In the genomic region with DNA sequence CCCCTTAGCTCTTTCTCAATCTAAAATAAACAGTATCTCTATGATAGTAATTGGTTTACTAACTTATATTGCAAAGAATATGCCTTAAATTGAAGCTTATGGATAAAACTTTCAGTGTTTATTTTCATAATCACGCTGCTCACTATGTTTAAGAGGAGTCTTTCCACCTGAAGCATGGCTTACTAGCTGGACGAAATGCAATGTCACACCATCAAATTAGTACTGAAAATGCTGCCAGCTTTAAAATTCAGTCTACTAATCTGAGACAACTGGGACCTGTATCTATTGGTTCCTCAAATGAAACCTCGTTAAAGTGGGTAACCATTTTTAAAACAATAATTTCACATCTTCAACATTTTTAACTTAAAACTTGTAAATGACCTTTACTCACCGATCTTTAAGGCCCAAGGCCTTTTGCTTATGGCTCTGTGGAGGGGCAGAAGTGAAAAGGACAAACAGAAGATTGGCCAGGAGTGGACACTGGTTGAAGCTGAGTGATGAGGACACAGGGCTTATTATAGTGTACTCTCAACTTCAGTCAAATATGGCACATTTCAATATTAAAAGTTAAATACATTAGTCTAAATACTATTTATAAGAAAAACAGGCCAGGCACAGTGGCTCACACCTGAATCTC, we compare ENCODE assay signal across 27 cellular contexts.
"Had no signal": no experiment of that assay in that cellular context is flagged by ENCODE, and none has a peak within 500 bp of the region (broad histone marks: within the 10 kb centered on the region; RNA-seq: fewer than 3 reads in every experiment).

No MANE protein-coding gene starts in this region.

- ATAC-seq: stimulated activated effector memory CD8-positive, alpha-beta T cell treated with anti-CD3 and anti-CD28 coated beads, Interleukin-12 subunit alpha, Interleukin-12 subunit beta, amount 100 ng/mL, for 72 hours; stimulated activated memory B cell treated with anti-CD40 and anti-IgM and Interleukin-4, amounts not matched to agents 10 μg/mL and 1 μg/mL and 100 μg/mL, for 72 hours; stimulated activated naive B cell treated with anti-CD40 and anti-IgM and Interleukin-4, amounts not matched to agents 10 μg/mL and 1 μg/mL and 100 μg/mL, for 72 hours; stimulated activated naive CD8-positive, alpha-beta T cell treated with anti-CD3 and anti-CD28 coated beads, Interleukin-15, amount 100 ng/mL, for 72 hours; stimulated activated naive CD8-positive, alpha-beta T cell treated with anti-CD3 and anti-CD28 coated beads, Interleukin-15, Interleukin-2, amounts not matched to agents 100 U/mL and 50 U/mL, for 24 hours; upper lobe of right lung had no signal

- FAIRE-seq: urothelium cell line had no signal

- H3K4me1 ChIP-seq: stomach, suprapubic skin, testis, thyroid gland, tibial artery, tibial nerve, transverse colon, upper lobe of left lung, upper lobe of right lung, uterus, vagina had no signal

- H3K4me3 ChIP-seq: stomach, suprapubic skin, testis, thoracic aorta, thyroid gland, tibial artery, tibial nerve, transverse colon, upper lobe of left lung, upper lobe of right lung, uterus, vagina had no signal

- DNase-seq: stimulated activated CD4-positive, alpha-beta T cell treated with anti-CD3 and anti-CD28 coated beads, Interleukin-2, amount 100 ng/mL, for 48 hours; stimulated activated CD4-positive, alpha-beta T cell treated with anti-CD3 and anti-CD28 coated beads, Interleukin-4, amount 100 ng/mL, for 1 hour; stimulated activated CD4-positive, alpha-beta T cell treated with anti-CD3 and anti-CD28 coated beads, Interleukin-4, amount 100 ng/mL, for 24 hours; stimulated activated CD4-positive, alpha-beta T cell treated with anti-CD3 and anti-CD28 coated beads, Interleukin-4, amount 100 ng/mL, for 4 hours; stimulated activated CD8-positive, alpha-beta memory T cell treated with anti-CD3 and anti-CD28 coated beads, Interleukin-4, amount 100 ng/mL, for 48 hours; stimulated activated naive B cell treated with anti-CD40 and anti-IgM and Interleukin-4, amounts not matched to agents 10 μg/mL and 1 μg/mL and 100 μg/mL, for 72 hours; stimulated activated naive CD4-positive, alpha-beta T cell; stimulated activated naive CD4-positive, alpha-beta T cell treated with Interleukin-2 at 50 U/mL for 16 hours; stimulated activated naive CD8-positive, alpha-beta T cell treated with anti-CD3 and anti-CD28 coated beads, Interleukin-15, amount 100 ng/mL, for 72 hours; stimulated activated naive CD8-positive, alpha-beta T cell treated with anti-CD3 and anti-CD28 coated beads, Interleukin-15, Interleukin-2, amounts not matched to agents 100 U/mL and 50 U/mL, for 24 hours; stomach; substantia nigra; testis; thyroid gland; tibial artery; transverse colon; trophoblast cell; upper lobe of left lung; upper lobe of right lung; uterus had no signal

- H3K27ac ChIP-seq: stomach, suprapubic skin, testis, thoracic aorta, thyroid gland, tibial artery, tibial nerve, transverse colon, upper lobe of left lung, upper lobe of right lung, uterus, vagina had no signal

- H3K9me3 ChIP-seq: suprapubic skin, testis, thoracic aorta, thyroid gland, tibial artery, tibial nerve, transverse colon, upper lobe of left lung, upper lobe of right lung, uterus, vagina had no signal

- H3K27me3 ChIP-seq: suprapubic skin, testis, thyroid gland, tibial nerve, transverse colon, upper lobe of left lung, upper lobe of right lung, uterus, vagina had no signal

- H3K36me3 ChIP-seq: stomach, suprapubic skin, thoracic aorta, thyroid gland, tibial artery, tibial nerve, transverse colon, upper lobe of left lung, upper lobe of right lung, uterus, vagina had no signal
